Comparison of ENCODE assay signal across 9 cellular contexts in the genomic region with DNA sequence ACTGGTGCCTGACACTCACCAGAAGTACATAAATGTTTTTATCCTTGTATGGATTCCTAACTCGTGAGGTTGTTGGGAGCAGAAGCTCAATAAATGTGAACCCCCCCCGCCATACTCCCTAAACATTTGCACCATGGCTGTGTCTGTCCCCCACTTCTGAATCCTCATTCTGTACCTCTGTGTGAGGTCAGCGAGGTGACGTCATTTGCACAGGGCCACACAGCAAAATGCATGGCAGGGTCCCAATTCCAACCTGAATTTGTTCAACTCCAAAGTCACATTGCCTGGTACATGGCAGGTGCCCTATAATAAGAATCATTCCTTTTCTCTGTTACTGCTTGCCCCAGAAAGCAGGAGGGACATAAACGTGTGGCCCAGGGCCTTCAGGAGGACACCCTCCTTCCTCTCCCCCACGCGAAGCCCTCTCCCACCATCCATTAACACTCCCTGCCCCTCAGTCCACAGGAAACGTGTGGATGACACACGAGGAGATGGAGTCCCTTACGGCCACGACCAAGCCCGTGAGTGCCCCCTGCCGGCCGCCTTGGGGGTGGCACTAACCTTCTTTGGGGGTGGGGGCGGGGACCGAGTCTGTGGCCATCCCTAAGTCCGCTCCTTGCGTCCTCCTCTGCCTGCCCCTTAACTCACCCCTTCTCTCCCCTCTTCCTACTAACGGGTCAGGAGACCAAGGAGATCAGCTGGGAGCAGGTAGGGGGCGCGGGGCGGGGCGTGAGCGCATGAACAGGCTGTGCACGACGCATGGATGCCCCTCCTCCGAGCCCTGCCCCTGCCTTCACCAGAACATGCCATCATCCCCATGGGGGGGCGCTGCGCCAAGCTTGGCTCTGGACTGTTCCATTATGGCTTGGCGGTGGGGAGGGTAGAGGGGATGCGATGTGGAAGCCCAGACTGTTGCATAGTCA. TPM values are rescaled to one million over a fixed set of nuclear protein-coding genes. Genes with fewer than 3 reads are reported as not detected.
DNase-seq lines count a peak whose midpoint lies in the region; ATAC-seq, FAIRE-seq and TF ChIP-seq lines count a peak whose summit lies in the region.
"Had no signal": no experiment of that assay in that cellular context is flagged by ENCODE, and none has a peak within 500 bp of the region (broad histone marks: within the 10 kb centered on the region; RNA-seq: fewer than 3 reads in every experiment).

No MANE protein-coding gene starts in this region.

- H3K27ac Mint-ChIP-seq in central memory CD8-positive, alpha-beta T cell (ENCODE audit: low read depth): no peak overlapping the region

- peak overlapping the region in 1 of 2 donors; percentile 44 for H3K4me3 ChIP-seq in kidney (ENCODE audit: low read length in 2 of 2)

- peaks cover 0 to 22% of the 10 kb centered on the region in 2 donors for H3K4me1 ChIP-seq in kidney (ENCODE audit: control insufficient read depth in 1 of 2, insufficient read depth in 1 of 2, low read depth in 1 of 2, low read length in 2 of 2)

- TF ChIP-seq CTCF in kidney (IDR thresholded peaks at IDR 0.05; ENCODE audit: borderline replicate concordance, extremely low read depth, insufficient read depth): peak; percentile 70

- H3K27me3 Mint-ChIP-seq in central memory CD8-positive, alpha-beta T cell: peaks cover 76% of the 10 kb centered on the region

- H3K9me3 Mint-ChIP-seq in central memory CD8-positive, alpha-beta T cell: no peaks in the 10 kb centered on the region

- peaks cover 7% of the 10 kb centered on the region for H3K36me3 Mint-ChIP-seq in central memory CD8-positive, alpha-beta T cell (ENCODE audit: insufficient read depth)

- no peak overlapping the region for H3K4me3 Mint-ChIP-seq in central memory CD8-positive, alpha-beta T cell

- H3K4me1 Mint-ChIP-seq in central memory CD8-positive, alpha-beta T cell: peaks cover 50% of the 10 kb centered on the region

- intact Hi-C loops in kidney (cut with DNase I): no loop called here

- H3K27ac ChIP-seq in kidney (ENCODE audit: low read depth in 2 of 2, low read length in 2 of 2): no peak overlapping the region

- DNase-seq in GDM1 (lab: John Stamatoyannopoulos, UW) (peak; percentile 76), NAMALWA (ENCODE audit: low spot score) (peak; percentile 90), kidney (peak; percentile 87)
- peak; percentile 56 to 83 (median 68) for DNase-seq in activated CD4-positive, CD25-positive, alpha-beta regulatory T cell (lab: John Stamatoyannopoulos, UW)
- peak; percentile 57 to 61 for DNase-seq in central memory CD8-positive, alpha-beta T cell (ENCODE audit: low spot score in 2 of 2)
- DNase-seq in stimulated activated CD4-positive, alpha-beta T cell treated with anti-CD3 and anti-CD28 coated beads, Interleukin-1b, Interleukin-23, amount 100 ng/mL, for 1 hour (ENCODE audit: low read depth in 2 of 2): peak; percentile 34 to 75

- no peaks in the 10 kb centered on the region for H3K9me3 ChIP-seq in kidney (ENCODE audit: control insufficient read depth in 1 of 2, low read length in 2 of 2)

- ATAC-seq in central memory CD8-positive, alpha-beta T cell (replicated peaks; ENCODE audit: extremely low read depth, poor library complexity, severe bottlenecking): peak; percentile 60
- ATAC-seq in HG02870 (IDR thresholded peaks at IDR 0.05; ENCODE audit: unreplicated experiment) (no peak), HG03135 (IDR thresholded peaks at IDR 0.05; ENCODE audit: unreplicated experiment) (no peak)

- no peaks in the 10 kb centered on the region for H3K36me3 ChIP-seq in kidney (ENCODE audit: control insufficient read depth in 1 of 2, insufficient read depth in 2 of 2, low read length in 2 of 2)

- no peak overlapping the region for H3K9ac ChIP-seq in kidney (ENCODE audit: low read length in 2 of 2)

- no peak for FAIRE-seq in kidney (lab: Jason Lieb, UNC)

RNA-seq across cellular contexts. Expression of a gene that starts 9.4 kb away (rescaled TPM):
- total RNA-seq in kidney: 7.0 TPM
- polyA plus RNA-seq in kidney (ENCODE audit: insufficient read depth, low read depth, low replicate concordance): 4.2 TPM
- total RNA-seq: pulmonary artery endothelial cell had no signal

RNA-seq across cellular contexts. Expression of a gene that starts 11.8 kb away (rescaled TPM):
- 89.1 TPM for total RNA-seq in kidney
- 47.6 TPM for polyA plus RNA-seq in kidney (ENCODE audit: insufficient read depth, low read depth, low replicate concordance)

RNA-seq across cellular contexts. Expression of a gene that starts 26.4 kb away (rescaled TPM):
- 7.1 TPM for total RNA-seq in kidney
- polyA plus RNA-seq in kidney (ENCODE audit: insufficient read depth, low read depth, low replicate concordance): 20.0 TPM

RNA-seq across cellular contexts. Expression of a gene that starts 26.8 kb away (rescaled TPM):
- total RNA-seq in kidney: 0.82 TPM
- polyA plus RNA-seq in kidney (ENCODE audit: insufficient read depth, low read depth, low replicate concordance): 3.9 TPM

RNA-seq across cellular contexts. Expression of a gene that starts 31.6 kb away (rescaled TPM):
- 4.7 TPM for total RNA-seq in kidney
- 9.7 TPM for polyA plus RNA-seq in kidney (ENCODE audit: insufficient read depth, low read depth, low replicate concordance)
